Comparison of ENCODE assay signal across 10 cellular contexts in genomic region chr22:19480789-19481188, GRCh38. TPM values are rescaled to one million over a fixed set of nuclear protein-coding genes. Genes with fewer than 3 reads are reported as not detected.
DNase-seq lines count a peak whose midpoint lies in the region; TF ChIP-seq lines count a peak whose summit lies in the region.
"Had no signal": no experiment of that assay in that cellular context is flagged by ENCODE, and none has a peak within 500 bp of the region (broad histone marks: within the 10 kb centered on the region; RNA-seq: fewer than 3 reads in every experiment).

No MANE protein-coding gene starts in this region.

- H3K27ac Mint-ChIP-seq in activated CD4-positive, alpha-beta memory T cell treated with anti-CD3 and anti-CD28 coated beads, Interleukin-2, amount 10 ng/mL, durations not matched to agents 7 days and 5 days = peak overlapping the region; percentile 95
- no peak overlapping the region for H3K27ac Mint-ChIP-seq in immature natural killer cell

- no peaks in the 10 kb centered on the region for H3K27me3 Mint-ChIP-seq in activated CD4-positive, alpha-beta memory T cell treated with anti-CD3 and anti-CD28 coated beads, Interleukin-2, amount 10 ng/mL, durations not matched to agents 7 days and 5 days
- peaks cover 6 to 7% (median 6%) of the 10 kb centered on the region in 3 donors for H3K27me3 Mint-ChIP-seq in immature natural killer cell (ENCODE audit: low read depth in 3 of 3)

- peak overlapping the region; percentile 100 for H3K9ac ChIP-seq in BLaER1

- POLR2A ChIA-PET in HEK293 (lab: Yijun Ruan, JAX) = interaction anchor here (1.6 to 3.4 kb wide), 4 partner anchors 33 to 363 kb away, joined by 4 to 20 read pairs (median 8); partner anchors contain the start of genes C22orf39, CLTCL1 and SLC25A1
- POLR2A ChIA-PET in activated CD4-positive, alpha-beta memory T cell treated with anti-CD3 and anti-CD28 coated beads, Interleukin-2, amount 10 ng/mL, durations not matched to agents 7 days and 5 days (lab: Charles Lee) = interaction anchor here (0.6 to 5.0 kb wide), 8 partner anchors 8 to 1405 kb away, joined by 3 to 59 read pairs (median 8); partner anchors contain the start of genes C22orf39, HIRA and MRPL40

- no peaks in the 10 kb centered on the region for H3K9me3 Mint-ChIP-seq in activated CD4-positive, alpha-beta memory T cell treated with anti-CD3 and anti-CD28 coated beads, Interleukin-2, amount 10 ng/mL, durations not matched to agents 7 days and 5 days
- no peaks in the 10 kb centered on the region for H3K9me3 Mint-ChIP-seq in immature natural killer cell

- peaks cover 51% of the 10 kb centered on the region for H3K4me1 Mint-ChIP-seq in activated CD4-positive, alpha-beta memory T cell treated with anti-CD3 and anti-CD28 coated beads, Interleukin-2, amount 10 ng/mL, durations not matched to agents 7 days and 5 days
- peaks cover 26 to 33% of the 10 kb centered on the region in 2 donors for H3K4me1 Mint-ChIP-seq in immature natural killer cell

- no peaks in the 10 kb centered on the region for H3K9me3 ChIP-seq in BLaER1
- no peaks in the 10 kb centered on the region for H3K9me3 ChIP-seq in HEK293 (ENCODE audit: control insufficient read depth, insufficient read depth, low read depth, low read length)

- H3K27ac ChIP-seq in BLaER1 (no peak overlapping the region), HEK293 (ENCODE audit: extremely low read depth, low read depth, low read length) (no peak overlapping the region)

- no peak for DNase-seq in activated CD4-positive, alpha-beta memory T cell treated with anti-CD3 and anti-CD28 coated beads, Interleukin-2, amount 10 ng/mL, durations not matched to agents 7 days and 5 days
- DNase-seq in immature natural killer cell = no peak
- no peak for DNase-seq in AML-193 (lab: John Stamatoyannopoulos, UW)
- DNase-seq in Kasumi-1 (lab: John Stamatoyannopoulos, UW) = no peak
- DNase-seq in NCI-H2107 treated with DMSO at 0.1 percent for 48 hours (lab: John Stamatoyannopoulos, UW; ENCODE audit: unreplicated experiment) = no peak
- no peak for DNase-seq in activated CD8-positive, alpha-beta memory T cell treated with anti-CD3 and anti-CD28 coated beads, Interleukin-2, amount 50 U/mL, for 48 hours
- DNase-seq: DMS79, NCI-H1092 had no signal

- H3K36me3 ChIP-seq in BLaER1 = peaks cover 50% of the 10 kb centered on the region
- H3K36me3 ChIP-seq in HEK293 (ENCODE audit: control insufficient read depth in 2 of 2, insufficient read depth in 1 of 2, low read length in 2 of 2) = peaks cover 18 to 49% of the 10 kb centered on the region in 2 experiments

- H3K4me3 Mint-ChIP-seq in activated CD4-positive, alpha-beta memory T cell treated with anti-CD3 and anti-CD28 coated beads, Interleukin-2, amount 10 ng/mL, durations not matched to agents 7 days and 5 days = peak overlapping the region; percentile 100
- peak overlapping the region; percentile 29 to 92 (median 82) for H3K4me3 Mint-ChIP-seq in immature natural killer cell

- H3K36me3 Mint-ChIP-seq in activated CD4-positive, alpha-beta memory T cell treated with anti-CD3 and anti-CD28 coated beads, Interleukin-2, amount 10 ng/mL, durations not matched to agents 7 days and 5 days (ENCODE audit: low read depth) = peaks cover 38% of the 10 kb centered on the region
- H3K36me3 Mint-ChIP-seq in immature natural killer cell = no peaks in the 10 kb centered on the region

- H3K4me1 ChIP-seq in BLaER1 (peaks cover 40% of the 10 kb centered on the region), HEK293 (ENCODE audit: control insufficient read depth, insufficient read depth, low read length) (no peaks in the 10 kb centered on the region)

- no peak for TF ChIP-seq CTCF in HEK293 (tag by site-specific recombination; IDR thresholded peaks at IDR 0.05)

- H3K4me3 ChIP-seq in BLaER1 (peak overlapping the region; percentile 86), HEK293 (ENCODE audit: low read depth, low read length) (peak overlapping the region; percentile 92)

- H4K20me1 ChIP-seq in BLaER1 = peaks cover 44% of the 10 kb centered on the region

- H3K27me3 ChIP-seq in BLaER1 = no peaks in the 10 kb centered on the region

- H3K4me2 ChIP-seq in BLaER1 = peak overlapping the region; percentile 93

- CTCF ChIA-PET in HEK293 (lab: Yijun Ruan, JAX) = interaction anchor here (0.6 to 4.6 kb wide), 3 partner anchors 30 to 163 kb away, joined by 3 to 31 read pairs (median 3); no protein-coding TSS in a partner anchor
- CTCF ChIA-PET in activated CD4-positive, alpha-beta memory T cell treated with anti-CD3 and anti-CD28 coated beads, Interleukin-2, amount 10 ng/mL, durations not matched to agents 7 days and 5 days (lab: Charles Lee) = interaction anchor here (0.8 to 2.2 kb wide), 4 partner anchors 11 to 336 kb away, joined by 3 to 8 read pairs (median 4); partner anchors contain the start of gene ESS2

TF ChIP-seq in HEK293, 187 proteins besides CTCF, POLR2A, EP300 and RAD21:
- TF ChIP-seq ZBTB21 (tag by site-specific recombination; IDR thresholded peaks at IDR 0.05) = no peak
- no peak for TF ChIP-seq ZNF24 (tag by site-specific recombination; IDR thresholded peaks at IDR 0.05)
- TF ChIP-seq ZNF132 (tag by site-specific recombination; IDR thresholded peaks at IDR 0.05; ENCODE audit: borderline replicate concordance) = no peak
- TF ChIP-seq GLI4 (tag by site-specific recombination; IDR thresholded peaks at IDR 0.05) = no peak
- TF ChIP-seq FEZF1 (tag by site-specific recombination; IDR thresholded peaks at IDR 0.05) = no peak
- TF ChIP-seq GLI2 (tag by site-specific recombination; IDR thresholded peaks at IDR 0.05; ENCODE audit: borderline replicate concordance, low read depth) = no peak
- no peak for TF ChIP-seq ZNF488 (tag by site-specific recombination; IDR thresholded peaks at IDR 0.05)
- no peak for TF ChIP-seq ZNF791 (tag by site-specific recombination; IDR thresholded peaks at IDR 0.05)
- TF ChIP-seq ZNF211 (tag by site-specific recombination; IDR thresholded peaks at IDR 0.05; ENCODE audit: low read depth) = no peak
- TF ChIP-seq ZSCAN23 (tag by site-specific recombination; IDR thresholded peaks at IDR 0.05) = no peak
- no peak for TF ChIP-seq SCRT1 (tag by site-specific recombination; IDR thresholded peaks at IDR 0.05; ENCODE audit: borderline replicate concordance)
- TF ChIP-seq ZNF561 (tag by site-specific recombination; IDR thresholded peaks at IDR 0.05; ENCODE audit: borderline replicate concordance) = no peak
- TF ChIP-seq, protein P1, sequence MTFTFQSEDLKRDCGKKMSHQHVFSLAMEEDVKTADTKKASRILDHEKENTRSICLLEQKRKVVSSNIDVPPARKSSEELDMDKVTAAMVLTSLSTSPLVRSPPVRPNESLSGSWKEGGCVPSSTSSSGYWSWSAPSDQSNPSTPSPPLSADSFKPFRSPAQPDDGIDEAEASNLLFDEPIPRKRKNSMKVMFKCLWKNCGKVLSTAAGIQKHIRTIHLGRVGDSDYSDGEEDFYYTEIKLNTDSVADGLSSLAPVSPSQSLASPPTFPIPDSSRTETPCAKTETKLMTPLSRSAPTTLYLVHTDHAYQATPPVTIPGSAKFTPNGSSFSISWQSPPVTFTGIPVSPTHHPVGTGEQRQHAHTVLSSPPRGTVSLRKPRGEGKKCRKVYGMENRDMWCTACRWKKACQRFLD (tag by site-specific recombination; IDR thresholded peaks at IDR 0.05) = no peak
- no peak for TF ChIP-seq IKZF3 (tag by site-specific recombination; IDR thresholded peaks at IDR 0.05)
- TF ChIP-seq ZSCAN16 (tag by site-specific recombination; IDR thresholded peaks at IDR 0.05) = no peak

RNA-seq across cellular contexts. Expression of gene CDC45, which starts 1.1 kb away (rescaled TPM):
- 10 to 100 TPM; 53.2 to 56.2 TPM for total RNA-seq in activated CD4-positive, alpha-beta memory T cell treated with anti-CD3 and anti-CD28 coated beads, Interleukin-2, amount 10 ng/mL, durations not matched to agents 7 days and 5 days
- 1 to 10 TPM in 2 of 3 donors, not detected in 1; 3.1 to 3.5 TPM for polyA plus RNA-seq in immature natural killer cell

RNA-seq across cellular contexts. Expression of gene UFD1, which starts 1.8 kb away (rescaled TPM):
- 10 to 100 TPM; 62.1 to 65.6 TPM for total RNA-seq in activated CD4-positive, alpha-beta memory T cell treated with anti-CD3 and anti-CD28 coated beads, Interleukin-2, amount 10 ng/mL, durations not matched to agents 7 days and 5 days
- polyA plus RNA-seq in immature natural killer cell = 100 to 1,000 TPM; 106 to 176 (median 142) TPM

RNA-seq across cellular contexts. Expression of gene C22orf39, which starts 33.3 kb away (rescaled TPM):
- total RNA-seq in activated CD4-positive, alpha-beta memory T cell treated with anti-CD3 and anti-CD28 coated beads, Interleukin-2, amount 10 ng/mL, durations not matched to agents 7 days and 5 days = 10 to 100 TPM; 31.8 to 32.9 TPM
- 10 to 100 TPM; 67.8 to 75.5 (median 71.0) TPM for polyA plus RNA-seq in immature natural killer cell

RNA-seq across cellular contexts. Expression of gene CLDN5, which starts 43.4 kb away (rescaled TPM):
- total RNA-seq in activated CD4-positive, alpha-beta memory T cell treated with anti-CD3 and anti-CD28 coated beads, Interleukin-2, amount 10 ng/mL, durations not matched to agents 7 days and 5 days = under 1 TPM in 1 of 2 experiments, not detected in 1; 0.38 TPM
- 1 to 10 TPM in 1 of 3 donors, under 1 TPM in 1, not detected in 1; 0.46 to 3.6 TPM for polyA plus RNA-seq in immature natural killer cell

RNA-seq across cellular contexts. Expression of gene MRPL40, which starts 48.4 kb away (rescaled TPM):
- total RNA-seq in activated CD4-positive, alpha-beta memory T cell treated with anti-CD3 and anti-CD28 coated beads, Interleukin-2, amount 10 ng/mL, durations not matched to agents 7 days and 5 days = 10 to 100 TPM; 22.4 to 24.6 TPM
- polyA plus RNA-seq in immature natural killer cell = 10 to 100 TPM; 64.7 to 85.1 (median 77.9) TPM
